ENCODE assay signal across 19 cellular contexts in genomic region chr3:37662708-37663107, GRCh38.
"Had no signal": no experiment of that assay in that cellular context is flagged by ENCODE, and none has a peak within 500 bp of the region (broad histone marks: within the 10 kb centered on the region; RNA-seq: fewer than 3 reads in every experiment).

No MANE protein-coding gene starts in this region.

- H3K27ac Mint-ChIP-seq: activated CD4-positive, alpha-beta T cell treated with anti-CD3 and anti-CD28 coated beads, Interleukin-2, amount 10 ng/mL, durations not matched to agents 24 days and 14 days; activated CD8-positive, alpha-beta T cell treated with anti-CD3 and anti-CD28 coated beads, Interleukin-2, amount 10 ng/mL, durations not matched to agents 7 days and 5 days; activated naive CD4-positive, alpha-beta T cell treated with anti-CD3 and anti-CD28 coated beads, Interleukin-2, amount 10 ng/mL, durations not matched to agents 7 days and 5 days; activated T-cell treated with anti-CD3 and anti-CD28 coated beads, Interleukin-2, amount 50 U/mL, for 24 hours; activated T-helper 2 cell treated with anti-CD3 and anti-CD28 coated beads, Interferon-gamma antibody, Interleukin-2, Interleukin-4, amounts not matched to agents 10 μg/mL and 5 μg/mL and 100 μg/mL, durations not matched to agents 14 hours and 24 hours and 36 hours; effector memory CD8-positive, alpha-beta T cell; naive B cell; stimulated activated effector memory CD8-positive, alpha-beta T cell treated with anti-CD3 and anti-CD28 coated beads, Interleukin-12 subunit alpha, Interleukin-12 subunit beta, amount 100 ng/mL, for 72 hours had no signal

- H3K4me3 ChIP-seq: mucosa of descending colon, ovary, right lobe of liver, vagina had no signal

- H3K9me3 Mint-ChIP-seq: activated CD4-positive, alpha-beta T cell treated with anti-CD3 and anti-CD28 coated beads, Interleukin-2, amount 10 ng/mL, durations not matched to agents 24 days and 14 days; activated naive CD4-positive, alpha-beta T cell treated with anti-CD3 and anti-CD28 coated beads, Interleukin-2, amount 10 ng/mL, durations not matched to agents 7 days and 5 days; activated T-helper 2 cell treated with anti-CD3 and anti-CD28 coated beads, Interferon-gamma antibody, Interleukin-2, Interleukin-4, amounts not matched to agents 10 μg/mL and 5 μg/mL and 100 μg/mL, durations not matched to agents 14 hours and 24 hours and 36 hours had no signal

- H3K27ac ChIP-seq: foreskin keratinocyte, ovary, right lobe of liver, vagina had no signal

- DNase-seq: activated CD4-positive, alpha-beta T cell treated with anti-CD3 and anti-CD28 coated beads, Interleukin-2, amount 10 ng/mL, durations not matched to agents 24 days and 14 days; activated CD4-positive, CD25-positive, alpha-beta regulatory T cell; activated CD8-positive, alpha-beta T cell treated with anti-CD3 and anti-CD28 coated beads, Interleukin-2, amount 10 ng/mL, durations not matched to agents 7 days and 5 days; activated naive CD4-positive, alpha-beta T cell treated with anti-CD3 and anti-CD28 coated beads, Interleukin-2, amount 10 ng/mL, durations not matched to agents 7 days and 5 days; activated T-cell treated with anti-CD3 and anti-CD28 coated beads, Interleukin-2, amount 50 U/mL, for 24 hours; effector memory CD8-positive, alpha-beta T cell; foreskin keratinocyte; kidney; left ventricle myocardium superior; mesenchymal stem cell; mucosa of descending colon; naive B cell; ovary; right lobe of liver; stimulated activated CD4-positive, alpha-beta T cell treated with anti-CD3 and anti-CD28 coated beads, Interleukin-4, amount 100 ng/mL, for 24 hours; T1000 had no signal

- H3K36me3 ChIP-seq: ovary, right lobe of liver, vagina had no signal

- H3K27me3 ChIP-seq: ovary, right lobe of liver, vagina had no signal

- H3K9me3 ChIP-seq: mucosa of descending colon, ovary, right lobe of liver, vagina had no signal

- H3K36me3 Mint-ChIP-seq: activated naive CD4-positive, alpha-beta T cell treated with anti-CD3 and anti-CD28 coated beads, Interleukin-2, amount 10 ng/mL, durations not matched to agents 7 days and 5 days; naive B cell; stimulated activated effector memory CD8-positive, alpha-beta T cell treated with anti-CD3 and anti-CD28 coated beads, Interleukin-12 subunit alpha, Interleukin-12 subunit beta, amount 100 ng/mL, for 72 hours had no signal

- H3K4me3 Mint-ChIP-seq: activated CD4-positive, alpha-beta T cell treated with anti-CD3 and anti-CD28 coated beads, Interleukin-2, amount 10 ng/mL, durations not matched to agents 24 days and 14 days; activated CD8-positive, alpha-beta T cell treated with anti-CD3 and anti-CD28 coated beads, Interleukin-2, amount 10 ng/mL, durations not matched to agents 7 days and 5 days; activated naive CD4-positive, alpha-beta T cell treated with anti-CD3 and anti-CD28 coated beads, Interleukin-2, amount 10 ng/mL, durations not matched to agents 7 days and 5 days; activated T-cell treated with anti-CD3 and anti-CD28 coated beads, Interleukin-2, amount 50 U/mL, for 24 hours; effector memory CD8-positive, alpha-beta T cell; naive B cell; stimulated activated effector memory CD8-positive, alpha-beta T cell treated with anti-CD3 and anti-CD28 coated beads, Interleukin-12 subunit alpha, Interleukin-12 subunit beta, amount 100 ng/mL, for 72 hours had no signal

- H3K4me1 Mint-ChIP-seq: activated naive CD4-positive, alpha-beta T cell treated with anti-CD3 and anti-CD28 coated beads, Interleukin-2, amount 10 ng/mL, durations not matched to agents 7 days and 5 days; naive B cell; stimulated activated effector memory CD8-positive, alpha-beta T cell treated with anti-CD3 and anti-CD28 coated beads, Interleukin-12 subunit alpha, Interleukin-12 subunit beta, amount 100 ng/mL, for 72 hours had no signal

- H3K4me1 ChIP-seq: foreskin keratinocyte, right lobe of liver had no signal

- H3K27me3 Mint-ChIP-seq: activated CD4-positive, alpha-beta T cell treated with anti-CD3 and anti-CD28 coated beads, Interleukin-2, amount 10 ng/mL, durations not matched to agents 24 days and 14 days; activated naive CD4-positive, alpha-beta T cell treated with anti-CD3 and anti-CD28 coated beads, Interleukin-2, amount 10 ng/mL, durations not matched to agents 7 days and 5 days had no signal
